In genomic region chr1:30739601-30740000, GRCh38 we compare ENCODE assay signal across 2 cellular contexts.
TF ChIP-seq lines count a peak whose summit lies in the region.

No MANE protein-coding gene starts in this region.

TF ChIP-seq in IMR-90, 13 proteins besides CTCF, POLR2A, EP300 and RAD21:
- TF ChIP-seq BHLHE40 (IDR thresholded peaks at IDR 0.05; ENCODE audit: low read depth, low read length) (no peak), USF2 (IDR thresholded peaks at IDR 0.05; ENCODE audit: low read depth, low read length) (no peak), FOS (IDR thresholded peaks at IDR 0.05; ENCODE audit: low read depth, low read length) (no peak), NFE2L2 (IDR thresholded peaks at IDR 0.05; ENCODE audit: low read depth, low read length) (no peak), MXI1 (IDR thresholded peaks at IDR 0.05; ENCODE audit: borderline replicate concordance, low read depth, low read length) (no peak), CHD1 (IDR thresholded peaks at IDR 0.05; ENCODE audit: low read depth, low read length) (no peak)

TF ChIP-seq in GM12878, 131 proteins besides CTCF, POLR2A, EP300 and RAD21:
- TF ChIP-seq GABPA (IDR thresholded peaks at IDR 0.05; ENCODE audit: low read depth) (no peak), POLR2AphosphoS5 (IDR thresholded peaks at IDR 0.05; ENCODE audit: low read length) (0 out of 2 replicates have a peak, but pooled peaks have one; percentile 10)
